Comparison of ENCODE assay signal across 8 cellular contexts in the genomic region with DNA sequence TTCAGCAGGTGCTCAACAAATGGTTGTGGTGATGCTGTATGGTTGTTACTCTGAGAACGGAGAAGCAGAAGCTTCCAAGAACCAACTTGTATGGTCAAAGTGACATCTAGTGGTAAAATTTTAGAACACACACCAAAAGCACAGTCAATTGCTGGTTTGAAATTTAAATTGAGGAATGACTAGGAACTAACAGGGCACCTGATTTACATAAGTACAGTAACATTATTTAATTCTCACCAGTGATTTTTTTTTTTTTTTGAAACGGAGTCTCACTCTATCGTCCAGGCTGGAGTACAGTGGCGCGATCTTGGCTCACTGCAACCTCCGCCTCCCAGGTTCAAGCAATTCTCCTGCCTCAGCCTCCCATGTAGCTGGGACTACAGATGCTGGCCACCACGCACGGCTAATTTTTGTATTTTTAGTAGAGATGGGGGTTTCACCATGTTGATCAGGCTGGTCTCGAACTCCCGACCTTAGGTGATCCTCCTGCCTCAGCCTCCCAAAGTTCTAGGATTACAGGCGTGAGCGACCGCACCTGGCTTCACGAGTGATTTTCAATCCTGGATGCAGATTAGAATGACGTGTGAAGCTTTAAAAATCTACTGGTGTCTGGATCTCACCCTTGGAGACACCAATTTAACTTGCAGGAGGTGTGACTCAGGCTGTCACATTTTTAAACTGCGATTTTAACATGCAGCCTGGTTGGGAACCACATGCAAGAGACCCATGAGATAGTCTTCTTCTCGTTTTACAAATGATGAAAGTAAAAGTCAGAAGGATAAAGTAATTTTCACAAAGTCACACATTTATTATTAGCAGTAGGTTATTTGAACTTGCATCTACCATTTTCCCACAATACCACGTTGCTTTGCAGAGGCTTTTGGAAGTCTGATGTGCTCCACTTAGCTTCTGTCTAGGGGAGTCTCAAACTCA. TPM values are rescaled to one million over a fixed set of nuclear protein-coding genes. Genes with fewer than 3 reads are reported as not detected.
A peak's percentile ranks its signal among the peaks of the same experiment; 100 is the strongest.
DNase-seq lines count a peak whose midpoint lies in the region; ATAC-seq, FAIRE-seq and TF ChIP-seq lines count a peak whose summit lies in the region.

No MANE protein-coding gene starts in this region.

- TF ChIP-seq EP300 in neural cell (conservative IDR thresholded peaks at IDR 0.05; ENCODE audit: poor library complexity, severe bottlenecking) = no peak

- H2AFZ ChIP-seq in fibroblast of lung (ENCODE audit: low read length) (no peak overlapping the region), neural cell (ENCODE audit: low read depth, low read length) (no peak overlapping the region)

- TF ChIP-seq POLR2A in GM12892 (IDR thresholded peaks at IDR 0.05; ENCODE audit: low read depth, low read length) = no peak

- H3K4me2 ChIP-seq in fibroblast of lung (ENCODE audit: extremely low read depth, insufficient read depth, low read length) = no peak overlapping the region
- H3K4me2 ChIP-seq in neural cell (ENCODE audit: low read length) = no peak overlapping the region

- H3K4me3 ChIP-seq in fibroblast of lung (replicated peaks in 1 of 4; ENCODE audit: control extremely low read depth in 1 of 4, insufficient read depth in 1 of 4, low read depth in 3 of 4, low read length in 4 of 4) (no peak overlapping the region), neural cell (ENCODE audit: low read length) (no peak overlapping the region)

- FAIRE-seq in GM12892 (lab: Jason Lieb, UNC) = peak; percentile 67

- H3K27me3 ChIP-seq in fibroblast of lung (ENCODE audit: control insufficient read depth, insufficient read depth, low read length) (no peaks in the 10 kb centered on the region), neural cell (ENCODE audit: insufficient read depth, low read depth, low read length) (no peaks in the 10 kb centered on the region)

- peak; percentile 95 for TF ChIP-seq RAD21 in neural cell (conservative IDR thresholded peaks at IDR 0.05)

- H3K27ac ChIP-seq in fibroblast of lung (ENCODE audit: insufficient read depth, low read length) (no peak overlapping the region), neural cell (ENCODE audit: low read length) (no peak overlapping the region)

- H4K20me1 ChIP-seq in fibroblast of lung (ENCODE audit: control insufficient read depth, extremely low read depth, insufficient read depth, low read length) (no peaks in the 10 kb centered on the region), neural cell (ENCODE audit: insufficient read depth) (no peaks in the 10 kb centered on the region)

- ATAC-seq in GM19397 (IDR thresholded peaks at IDR 0.05; ENCODE audit: unreplicated experiment) = no peak

- H3K79me2 ChIP-seq in fibroblast of lung (ENCODE audit: control insufficient read depth, insufficient read depth, low read length) (no peaks in the 10 kb centered on the region), neural cell (replicated peaks; ENCODE audit: insufficient read depth, low read length) (no peaks in the 10 kb centered on the region)

- H3F3A ChIP-seq in neural cell (ENCODE audit: insufficient read depth, low read length, poor library complexity, severe bottlenecking) = no peaks in the 10 kb centered on the region

- no peaks in the 10 kb centered on the region for H3K36me3 ChIP-seq in fibroblast of lung (ENCODE audit: control insufficient read depth, insufficient read depth, low read length)
- no peaks in the 10 kb centered on the region for H3K36me3 ChIP-seq in neural cell (ENCODE audit: insufficient read depth, low read length)

- peak; percentile 76 for DNase-seq in AG08395 (ENCODE audit: low spot score)
- DNase-seq in GM12892 (ENCODE audit: insufficient read length) = no peak
- peak; percentile 77 for DNase-seq in NCI-H1436 (lab: John Stamatoyannopoulos, UW)
- peak; percentile 13 for DNase-seq in SKM-1 (lab: John Stamatoyannopoulos, UW; ENCODE audit: unreplicated experiment)
- peak; percentile 68 to 86 for DNase-seq in fibroblast of lung (ENCODE audit: low read depth in 2 of 2)
- DNase-seq in activated gamma-delta T cell (lab: John Stamatoyannopoulos, UW) = no peak

- peaks cover 1% of the 10 kb centered on the region for H3K4me1 ChIP-seq in fibroblast of lung (ENCODE audit: control insufficient read depth, extremely low read depth, insufficient read depth, low read length)

- TF ChIP-seq CTCF in fibroblast of lung (conservative IDR thresholded peaks at IDR 0.05 in 1 of 2, IDR thresholded peaks at IDR 0.05 in 1 of 2; ENCODE audit: low read depth in 1 of 2, low read length in 2 of 2) (peak; percentile 55 to 65), neural cell (IDR thresholded peaks at IDR 0.05; ENCODE audit: poor library complexity, severe bottlenecking) (peak; percentile 93)

- H3K9me2 ChIP-seq in neural cell (ENCODE audit: insufficient read depth, low read length) = no peaks in the 10 kb centered on the region

- H3K9me3 ChIP-seq in fibroblast of lung (ENCODE audit: control insufficient read depth, insufficient read depth, low read depth, low read length) = no peaks in the 10 kb centered on the region
- H3K9me3 ChIP-seq in neural cell (ENCODE audit: low read length) = no peaks in the 10 kb centered on the region

- H3K9ac ChIP-seq in fibroblast of lung (ENCODE audit: insufficient read depth, low read length) = no peak overlapping the region
- H3K9ac ChIP-seq in neural cell (ENCODE audit: low read length) = no peak overlapping the region

TF ChIP-seq in neural cell, 6 proteins besides CTCF, POLR2A, EP300 and RAD21:
- TF ChIP-seq REST (IDR thresholded peaks at IDR 0.05; ENCODE audit: borderline replicate concordance) (no peak), EZH2 (IDR thresholded peaks at IDR 0.05; ENCODE audit: borderline replicate concordance, insufficient read depth, low read length, poor library complexity, severe bottlenecking) (no peak), SMC3 (conservative IDR thresholded peaks at IDR 0.05; ENCODE audit: poor library complexity) (peak; percentile 89), MXI1 (conservative IDR thresholded peaks at IDR 0.05; ENCODE audit: poor library complexity, severe bottlenecking) (no peak), TAF1 (IDR thresholded peaks at IDR 0.05; ENCODE audit: low read depth) (no peak), POLR2AphosphoS5 (IDR thresholded peaks at IDR 0.05) (no peak)

RNA-seq across cellular contexts. Expression of gene NUMB, which starts 14.1 kb away (rescaled TPM):
- 31.0 TPM for polyA plus RNA-seq in GM12892 (2012; ENCODE audit: missing spikeins)
- 21.3 and 36.0 TPM in 2 replicates for total RNA-seq in fibroblast of lung
- polyA plus RNA-seq in fibroblast of lung (107 and 151 TPM in 2 replicates), neural cell (11.5 and 12.7 TPM in 2 replicates)
- 42.1 and 67.8 TPM in 2 replicates for polyA plus RNA-seq in fibroblast of lung (2012)
- polyA minus RNA-seq in fibroblast of lung (ENCODE audit: low replicate concordance) (210 and 265 TPM in 2 replicates), neural cell (33.4 and 33.9 TPM in 2 replicates)

RNA-seq across cellular contexts. Expression of gene RIOX1, which starts 18.3 kb away (rescaled TPM):
- polyA plus RNA-seq in GM12892 (2012; ENCODE audit: missing spikeins) = 11.6 TPM
- 12.4 and 15.2 TPM in 2 replicates for total RNA-seq in fibroblast of lung
- polyA plus RNA-seq in fibroblast of lung (5.6 and 8.2 TPM in 2 replicates), neural cell (13.8 and 22.0 TPM in 2 replicates)
- polyA plus RNA-seq in fibroblast of lung (2012) = 6.9 and 11.1 TPM in 2 replicates
- polyA minus RNA-seq in fibroblast of lung (ENCODE audit: low replicate concordance) (6.6 and 9.4 TPM in 2 replicates), neural cell (31.6 and 37.5 TPM in 2 replicates)

Comparison
In these comparisons a context has a peak if more than half of its experiments do, and no peak if none do; other contexts are left out.
1. DNase-seq: peak in AG08395 (single experiment), NCI-H1436 (single experiment), SKM-1 (single experiment) and fibroblast of lung (2 of 2); none in GM12892 (single experiment) and activated gamma-delta T cell (single experiment).